8 cellular contexts compared by ENCODE assay signal in genomic region chr11:72642815-72643511, GRCh38. TPM values are rescaled to one million over a fixed set of nuclear protein-coding genes. Genes with fewer than 3 reads are reported as not detected.
A peak's percentile ranks its signal among the peaks of the same experiment; 100 is the strongest.
DNase-seq lines count a peak whose midpoint lies in the region; TF ChIP-seq lines count a peak whose summit lies in the region.

No MANE protein-coding gene starts in this region.

- peak overlapping the region in 55 of 59 donors; percentile 5 to 88 (median 73) for H3K27ac ChIP-seq in dorsolateral prefrontal cortex

- peak; percentile 53 for DNase-seq in NCI-H82 (lab: John Stamatoyannopoulos, UW)
- DNase-seq in NCI-H82 treated with DMSO at 0.1 percent for 48 hours (lab: John Stamatoyannopoulos, UW; ENCODE audit: unreplicated experiment), result no peak
- DNase-seq in NCI-H2227 (lab: John Stamatoyannopoulos, UW; ENCODE audit: unreplicated experiment), result peak; percentile 65
- DNase-seq in activated CD4-positive, alpha-beta T cell treated with anti-CD3 and anti-CD28 coated beads, Interleukin-2, amount 50 U/mL, for 1 hour, result peak; percentile 58
- DNase-seq in dorsolateral prefrontal cortex, result peak in 5 of 10 donors; percentile 47 to 81 (median 54)
- peak; percentile 21 to 89 for DNase-seq in lower leg skin (ENCODE audit: low spot score in 2 of 2)
- peak; percentile 31 to 57 (median 43) for DNase-seq in stimulated activated CD4-positive, alpha-beta T cell treated with anti-CD3 and anti-CD28 coated beads, TNF-alpha, amount 100 ng/mL, for 4 hours (ENCODE audit: low read depth in 3 of 3)
- no peak for DNase-seq in NCI-H524 treated with DMSO at 0.1 percent for 48 hours (lab: John Stamatoyannopoulos, UW)

- peak overlapping the region; percentile 38 to 87 (median 71) for H3K4me3 ChIP-seq in dorsolateral prefrontal cortex
- H3K4me3 ChIP-seq in lower leg skin (ENCODE audit: low read depth, poor library complexity, severe bottlenecking), result peak overlapping the region; percentile 17

- intact Hi-C loops in dorsolateral prefrontal cortex (cut with DNase I), result loop anchor here (2.0 to 5.0 kb wide), 3 partner anchors 44 to 161 kb away; no protein-coding TSS in a partner anchor
- intact Hi-C loops in lower leg skin (cut with DNase I; ENCODE audit: low total_unique reads), result loop anchor here (2.0 to 10.0 kb wide), 2 partner anchors 56 to 168 kb away; no protein-coding TSS in a partner anchor

- H3K27me3 ChIP-seq in dorsolateral prefrontal cortex, result peaks cover 0 to 3% (median 0%) of the 10 kb centered on the region in 45 donors

- peak; percentile 82 to 100 (median 98) for TF ChIP-seq CTCF in dorsolateral prefrontal cortex (IDR thresholded peaks at IDR 0.05 in 54 of 56, conservative IDR thresholded peaks at IDR 0.05 in 2 of 56; ENCODE audit: low read depth in 1 of 56, partially characterized antibody in 56 of 56)
- peak in 1 of 3 donors; percentile 86 for TF ChIP-seq CTCF in lower leg skin (IDR thresholded peaks at IDR 0.05)

- 1 to 2% methylated on average over 16 to 60 of the region's 62 CpGs for WGBS in lower leg skin, 2 donors

- no peak for TF ChIP-seq POLR2A in lower leg skin (IDR thresholded peaks at IDR 0.05)

RNA-seq across cellular contexts. Expression of gene PDE2A, which starts 31.3 kb away (rescaled TPM):
- 100 to 1,000 TPM in 119 of 120 experiments, 10 to 100 TPM in 1; 92.8 to 412 (median 240) TPM for total RNA-seq in dorsolateral prefrontal cortex
- 10 to 100 TPM; 26.1 to 34.1 (median 30.6) TPM for total RNA-seq in lower leg skin

Comparison
In these comparisons a context has a peak if more than half of its experiments do, and no peak if none do; other contexts are left out.
1. DNase-seq: peak in NCI-H82 (single experiment), NCI-H2227 (single experiment), activated CD4-positive, alpha-beta T cell treated with anti-CD3 and anti-CD28 coated beads, Interleukin-2, amount 50 U/mL, for 1 hour (single experiment), lower leg skin (2 of 2) and stimulated activated CD4-positive, alpha-beta T cell treated with anti-CD3 and anti-CD28 coated beads, TNF-alpha, amount 100 ng/mL, for 4 hours (3 of 3); none in NCI-H82 treated with DMSO at 0.1 percent for 48 hours (single experiment) and NCI-H524 treated with DMSO at 0.1 percent for 48 hours (single experiment).